In genomic region chr3:177603137-177603603, GRCh38 we compare ENCODE assay signal across 1 cellular context.
TF ChIP-seq lines count a peak whose summit lies in the region.

No MANE protein-coding gene starts in this region.

TF ChIP-seq in HCT116, 20 proteins besides CTCF, POLR2A, EP300 and RAD21 (continued from another document):
- TF ChIP-seq REST (IDR thresholded peaks at IDR 0.05; ENCODE audit: low read depth): no peak
